ENCODE assay signal across 20 cellular contexts in the genomic region with DNA sequence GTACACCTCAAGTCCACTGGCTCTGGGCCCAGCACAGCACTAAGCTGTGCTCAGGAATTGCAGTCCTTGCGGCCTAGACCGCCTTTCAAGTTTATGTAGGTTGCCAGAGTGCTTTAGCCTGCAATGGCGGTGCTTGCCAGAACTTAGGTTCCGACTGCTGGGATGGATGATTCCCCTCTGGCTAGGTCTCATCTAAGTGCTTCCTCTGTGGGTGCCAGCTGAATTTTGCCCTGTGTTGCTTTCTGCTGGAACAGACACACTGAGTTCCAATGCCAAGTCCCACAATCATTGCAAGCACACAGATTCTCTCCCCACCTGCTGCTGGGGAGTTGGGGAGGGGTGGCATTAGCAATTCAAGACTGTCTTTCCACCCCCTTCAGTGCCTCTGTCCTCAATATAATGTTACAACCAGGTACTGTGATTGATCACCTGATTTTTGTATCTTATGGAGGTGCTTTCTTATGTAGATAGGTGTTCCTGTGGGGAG.
DNase-seq lines count a peak whose midpoint lies in the region; ATAC-seq, FAIRE-seq and TF ChIP-seq lines count a peak whose summit lies in the region.
"Had no signal": no experiment of that assay in that cellular context is flagged by ENCODE, and none has a peak within 500 bp of the region (broad histone marks: within the 10 kb centered on the region; RNA-seq: fewer than 3 reads in every experiment).

No MANE protein-coding gene starts in this region.

- H3K56ac ChIP-seq in H1 (replicated peaks; ENCODE audit: insufficient read length, low read depth, low read length), result peak overlapping the region; percentile 23

- H3K4me3 Mint-ChIP-seq in stimulated activated effector memory CD8-positive, alpha-beta T cell treated with anti-CD3 and anti-CD28 coated beads, Interleukin-12 subunit alpha, Interleukin-12 subunit beta, amount 100 ng/mL, for 72 hours, result no peak overlapping the region

- H3K9me3 Mint-ChIP-seq in stimulated activated effector memory CD8-positive, alpha-beta T cell treated with anti-CD3 and anti-CD28 coated beads, Interleukin-12 subunit alpha, Interleukin-12 subunit beta, amount 100 ng/mL, for 72 hours, result peaks cover 11% of the 10 kb centered on the region

- CTCF ChIA-PET in H1 (lab: Charles Lee; ENCODE audit: partially characterized antibody), result interaction anchor here (1.2 to 1.7 kb wide), 2 partner anchors 45 to 65 kb away, joined by 5 to 7 read pairs; no protein-coding TSS in a partner anchor
- CTCF ChIA-PET in mammary epithelial cell (lab: Charles Lee; ENCODE audit: low non-redundant PET), result no interaction called here

- H4K8ac ChIP-seq in H1 (ENCODE audit: extremely low read depth, insufficient read depth, low read length), result peak overlapping the region; percentile 47; the same call in 1 of the 2 replicates

- peak overlapping the region; percentile 96 for H2BK5ac ChIP-seq in H1 (ENCODE audit: low read depth, low read length)

- H2BK120ac ChIP-seq in H1 (replicated peaks; ENCODE audit: low read depth, low read length), result peak overlapping the region; percentile 80

- peak in 1 of 2 experiments; percentile 62; a peak in 1 of 3 replicates for TF ChIP-seq EP300 in H1 (IDR thresholded peaks at IDR 0.05; ENCODE audit: borderline replicate concordance in 1 of 2, low read depth in 2 of 2, low read length in 2 of 2)

- H3K27ac Mint-ChIP-seq in stimulated activated effector memory CD8-positive, alpha-beta T cell treated with anti-CD3 and anti-CD28 coated beads, Interleukin-12 subunit alpha, Interleukin-12 subunit beta, amount 100 ng/mL, for 72 hours, result no peak overlapping the region

- intact Hi-C loops in mammary epithelial cell (cut with micrococcal nuclease), result no loop called here

- H2AFZ ChIP-seq in H1 (ENCODE audit: low read length), result no peak overlapping the region
- H2AFZ ChIP-seq in mammary epithelial cell (ENCODE audit: low read depth, low read length), result no peak overlapping the region
- H2AFZ ChIP-seq in osteoblast (ENCODE audit: low read length), result no peak overlapping the region

- TF ChIP-seq CTCF in H1 (IDR thresholded peaks at IDR 0.05; ENCODE audit: control extremely low read depth in 1 of 3, insufficient read depth in 1 of 3, low read depth in 1 of 3, low read length in 3 of 3), result no peak
- no peak for TF ChIP-seq CTCF in mammary epithelial cell (conservative IDR thresholded peaks at IDR 0.05 in 1 of 2, IDR thresholded peaks at IDR 0.05 in 1 of 2; ENCODE audit: extremely low read depth in 1 of 2, insufficient read depth in 1 of 2, low read depth in 1 of 2, low read length in 2 of 2)
- TF ChIP-seq CTCF in osteoblast (IDR thresholded peaks at IDR 0.05; ENCODE audit: extremely low read depth, low read depth, low read length), result no peak

- H3K9me3 ChIP-seq in HUES48 (ENCODE audit: control insufficient read depth, insufficient read depth, low read length) (peaks cover 20% of the 10 kb centered on the region), H1 (ENCODE audit: insufficient read depth in 2 of 2, low read depth in 1 of 2, low read length in 1 of 2) (peaks cover 9 to 16% of the 10 kb centered on the region in 2 experiments; a peak in 3 of 4 replicates), iPS-18a (ENCODE audit: control insufficient read depth, low read depth, low read length) (peaks cover 10% of the 10 kb centered on the region), mammary epithelial cell (replicated peaks; ENCODE audit: insufficient read depth, low read length) (no peaks in the 10 kb centered on the region), osteoblast (ENCODE audit: low read depth, low read length) (no peaks in the 10 kb centered on the region)
- H3K9me3 ChIP-seq: BE2C, SJCRH30 had no signal

- H4K5ac ChIP-seq in H1 (ENCODE audit: insufficient read length, low read depth, low read length), result peak overlapping the region; percentile 91

- H2AK5ac ChIP-seq in H1 (ENCODE audit: low read depth, low read length), result peak overlapping the region; percentile 91

- FAIRE-seq in H1 (lab: Jason Lieb, UNC), result peak; percentile 94
- FAIRE-seq: GM12891 had no signal

- peak; percentile 32 to 37; a peak in 2 of 3 replicates for TF ChIP-seq POLR2A in H1 (IDR thresholded peaks at IDR 0.05; ENCODE audit: control extremely low read depth in 1 of 2, low read depth in 2 of 2, low read length in 2 of 2)

- peak overlapping the region; percentile 88; the same call in 1 of the 2 replicates for H2BK20ac ChIP-seq in H1 (ENCODE audit: low read length)

- TF ChIP-seq RAD21 in H1 (IDR thresholded peaks at IDR 0.05 in 1 of 2, conservative IDR thresholded peaks at IDR 0.05 in 1 of 2; ENCODE audit: low read depth in 2 of 2, low read length in 2 of 2), result no peak

- WGBS in H1 (ENCODE audit: extremely low coverage in 1 of 2, insufficient coverage in 1 of 2, insufficient read length in 1 of 2, insufficient replicate concordance in 2 of 2, low coverage in 1 of 2, low lambda C conversion rate in 2 of 2, missing lambda C conversion rate in 1 of 2), 2 experiments, result 71% methylated on average over 4 of the region's 4 CpGs; no CpG with 5 or more reads in 1 of the 2 experiments
- WGBS in mammary epithelial cell (ENCODE audit: low coverage, missing lambda C conversion rate), result 40% methylated on average over 1 of the region's 4 CpGs

- H3K14ac ChIP-seq in H1 (ENCODE audit: insufficient read length), result no peak overlapping the region

- no peaks in the 10 kb centered on the region for H3K4me1 Mint-ChIP-seq in stimulated activated effector memory CD8-positive, alpha-beta T cell treated with anti-CD3 and anti-CD28 coated beads, Interleukin-12 subunit alpha, Interleukin-12 subunit beta, amount 100 ng/mL, for 72 hours

- peaks cover 4% of the 10 kb centered on the region; the same call in 1 of the 2 replicates for H3K79me1 ChIP-seq in H1 (ENCODE audit: low read depth, low read length)

- DNase-seq in H1 (ENCODE audit: low read depth in 1 of 2, low spot score in 2 of 2) (peak in 1 of 2 experiments; percentile 47), mammary epithelial cell (no peak), DMS 273 (lab: John Stamatoyannopoulos, UW; ENCODE audit: unreplicated experiment) (no peak), NCI-H1436 (lab: John Stamatoyannopoulos, UW) (no peak), osteoblast (ENCODE audit: insufficient read length, low spot score, missing footprints) (no peak)
- DNase-seq in stimulated activated effector memory CD8-positive, alpha-beta T cell treated with anti-CD3 and anti-CD28 coated beads, Interleukin-12 subunit alpha, Interleukin-12 subunit beta, amount 100 ng/mL, for 72 hours (ENCODE audit: low spot score in 2 of 2), result no peak
- DNase-seq: BE2C; DMS79 treated with DMSO at 0.1 percent for 48 hours; Kasumi-1; NCI-H1417; NCI-H187; NCI-H510A treated with DMSO at 0.1 percent for 48 hours; NCI-H748 treated with DMSO at 0.1 percent for 48 hours; NK-92 treated with Interleukin-12 subunit alpha and Interleukin-12 subunit beta, amount 100 ng/mL, for 24 hours; SJCRH30 had no signal

- no peaks in the 10 kb centered on the region for H3K23me2 ChIP-seq in H1 (ENCODE audit: low read depth, low read length)

- H3K4ac ChIP-seq in H1 (replicated peaks; ENCODE audit: insufficient read length, low read depth, low read length), result peak overlapping the region; percentile 28

- H3K27ac ChIP-seq in HUES48 (ENCODE audit: low read depth, low read length) (peak overlapping the region; percentile 82), H1 (ENCODE audit: low read depth, low read length) (peak overlapping the region; percentile 86), iPS-18a (ENCODE audit: low read length) (peak overlapping the region; percentile 93), mammary epithelial cell (ENCODE audit: insufficient read depth, low read depth, low read length) (no peak overlapping the region), osteoblast (ENCODE audit: low read depth, low read length) (no peak overlapping the region)
- H3K27ac ChIP-seq: SJCRH30 had no signal

- H4K20me1 ChIP-seq in H1 (replicated peaks in 1 of 2; ENCODE audit: control insufficient read depth in 1 of 2, insufficient read depth in 2 of 2, low read length in 2 of 2) (no peaks in the 10 kb centered on the region), mammary epithelial cell (ENCODE audit: insufficient read depth, low read length) (no peaks in the 10 kb centered on the region), osteoblast (ENCODE audit: insufficient read depth, low read length) (no peaks in the 10 kb centered on the region)

- H4K91ac ChIP-seq in H1 (replicated peaks; ENCODE audit: insufficient read length, low read length), result peak overlapping the region; percentile 92

- peak overlapping the region; percentile 98 for H2BK12ac ChIP-seq in H1 (ENCODE audit: low read depth, low read length)

- POLR2A ChIA-PET in H1 (lab: Charles Lee; ENCODE audit: partially characterized antibody), result interaction anchor here (0.9 to 6.2 kb wide), 11 partner anchors 9 to 162 kb away, joined by 3 to 35 read pairs (median 4); no protein-coding TSS in a partner anchor

- H3K9ac ChIP-seq in HUES48 (ENCODE audit: low read depth, low read length), result peak overlapping the region; percentile 10
- H3K9ac ChIP-seq in H1 (replicated peaks in 1 of 4; ENCODE audit: extremely low read depth in 1 of 4, low read depth in 3 of 4, low read length in 3 of 4), result peak overlapping the region in 1 of 4 experiments; percentile 34; a peak in 2 of 7 replicates
- peak overlapping the region; percentile 47 for H3K9ac ChIP-seq in iPS-18a (ENCODE audit: low read length)
- H3K9ac ChIP-seq in mammary epithelial cell (ENCODE audit: insufficient read depth, low read length), result no peak overlapping the region

- H3K4me1 ChIP-seq in HUES48 (ENCODE audit: control insufficient read depth, insufficient read depth, low read length) (peaks cover 50% of the 10 kb centered on the region), H1 (replicated peaks in 1 of 4; ENCODE audit: control insufficient read depth in 3 of 4, insufficient read depth in 4 of 4, low read length in 3 of 4) (peaks cover 14 to 31% (median 21%) of the 10 kb centered on the region in 4 experiments), iPS-18a (ENCODE audit: control insufficient read depth, low read depth, low read length) (peaks cover 43% of the 10 kb centered on the region), mammary epithelial cell (ENCODE audit: insufficient read depth, low read length) (no peaks in the 10 kb centered on the region), osteoblast (ENCODE audit: insufficient read depth, low read length) (no peaks in the 10 kb centered on the region)
- H3K4me1 ChIP-seq: BE2C, SJCRH30 had no signal

- in situ Hi-C loops in mammary epithelial cell (cut with MboI; ENCODE audit: low sequenced_read_pairs in 2 of 2), result no loop called here

- no peak overlapping the region for H3K23ac ChIP-seq in H1 (ENCODE audit: insufficient read length)

- no peaks in the 10 kb centered on the region for H3K36me3 Mint-ChIP-seq in stimulated activated effector memory CD8-positive, alpha-beta T cell treated with anti-CD3 and anti-CD28 coated beads, Interleukin-12 subunit alpha, Interleukin-12 subunit beta, amount 100 ng/mL, for 72 hours

- dilution Hi-C loops in mammary epithelial cell (cut with HindIII; ENCODE audit: low sequenced_read_pairs), result no loop called here

- ATAC-seq in stimulated activated effector memory CD8-positive, alpha-beta T cell treated with anti-CD3 and anti-CD28 coated beads, Interleukin-12 subunit alpha, Interleukin-12 subunit beta, amount 100 ng/mL, for 72 hours, result peak; percentile 16
- ATAC-seq: HCT116, Panc1 had no signal

- no peaks in the 10 kb centered on the region for H3K27me3 ChIP-seq in HUES48 (ENCODE audit: control insufficient read depth, insufficient read depth, low read length)
- H3K27me3 ChIP-seq in H1 (replicated peaks in 1 of 4; ENCODE audit: control insufficient read depth in 3 of 4, extremely low read depth in 1 of 4, insufficient read depth in 3 of 4, low read length in 3 of 4), result no peaks in the 10 kb centered on the region
- H3K27me3 ChIP-seq in iPS-18a (ENCODE audit: control insufficient read depth, insufficient read depth, low read length), result no peaks in the 10 kb centered on the region
- H3K27me3 ChIP-seq in mammary epithelial cell (ENCODE audit: insufficient read depth, low read length), result no peaks in the 10 kb centered on the region
- H3K27me3 ChIP-seq in osteoblast (ENCODE audit: insufficient read depth, low read length), result no peaks in the 10 kb centered on the region
- H3K27me3 ChIP-seq: BE2C, SJCRH30 had no signal

- H3K79me2 ChIP-seq in H1 (ENCODE audit: control insufficient read depth in 1 of 2, insufficient read depth in 2 of 2, low read length in 2 of 2) (peaks cover 0 to 81% of the 10 kb centered on the region in 2 experiments; a peak in 3 of 4 replicates), mammary epithelial cell (ENCODE audit: insufficient read depth, low read length) (no peaks in the 10 kb centered on the region), osteoblast (ENCODE audit: insufficient read depth, low read length) (no peaks in the 10 kb centered on the region)

- peak overlapping the region; percentile 61 for H2BK15ac ChIP-seq in H1 (ENCODE audit: low read length)

- peaks cover 6% of the 10 kb centered on the region; the same call in 1 of the 2 replicates for H3K36me3 ChIP-seq in HUES48 (ENCODE audit: control insufficient read depth, insufficient read depth, low read length)
- H3K36me3 ChIP-seq in H1 (ENCODE audit: control insufficient read depth in 2 of 4, insufficient read depth in 4 of 4, low read length in 3 of 4), result peaks cover 0 to 7% (median 3%) of the 10 kb centered on the region in 4 experiments; a peak in 3 of 8 replicates
- H3K36me3 ChIP-seq in iPS-18a (ENCODE audit: control insufficient read depth, low read depth, low read length), result no peaks in the 10 kb centered on the region
- no peaks in the 10 kb centered on the region for H3K36me3 ChIP-seq in mammary epithelial cell (ENCODE audit: insufficient read depth, low read length)
- no peaks in the 10 kb centered on the region for H3K36me3 ChIP-seq in osteoblast (ENCODE audit: insufficient read depth, low read length)
- H3K36me3 ChIP-seq: BE2C, SJCRH30 had no signal

- H3K4me2 ChIP-seq in H1 (ENCODE audit: insufficient read depth in 1 of 2, low read depth in 2 of 2, low read length in 2 of 2) (peak overlapping the region; percentile 47 to 51), mammary epithelial cell (ENCODE audit: insufficient read depth, low read depth, low read length) (no peak overlapping the region), osteoblast (ENCODE audit: insufficient read depth, low read length) (no peak overlapping the region)

- 0 out of 2 replicates have a peak overlapping the region, but pooled peaks have one; percentile 5 for H3K4me3 ChIP-seq in HUES48 (ENCODE audit: low read depth, low read length)
- H3K4me3 ChIP-seq in H1 (ENCODE audit: extremely low read depth in 1 of 4, insufficient read depth in 2 of 4, low read depth in 3 of 4, low read length in 4 of 4), result peak overlapping the region in 1 of 4 experiments; percentile 14; a peak in 1 of 8 replicates
- peak overlapping the region; percentile 18 for H3K4me3 ChIP-seq in iPS-18a (ENCODE audit: low read length)
- no peak overlapping the region for H3K4me3 ChIP-seq in mammary epithelial cell (replicated peaks in 1 of 3; ENCODE audit: insufficient read depth in 1 of 3, low read depth in 2 of 3, low read length in 3 of 3)
- no peak overlapping the region for H3K4me3 ChIP-seq in osteoblast (ENCODE audit: insufficient read depth, low read length)
- H3K4me3 ChIP-seq: SJCRH30 had no signal

- BruUV-seq in mammary epithelial cell (replicated peaks; lab: Mats Ljungman, UMichigan), result no TSS peak

- H3K18ac ChIP-seq in H1 (ENCODE audit: extremely low read depth, low read length), result peak overlapping the region; percentile 93

Comparison
In these comparisons a context has a peak if more than half of its experiments do, and no peak if none do; other contexts are left out.
1. H3K27ac ChIP-seq: peak in HUES48 (single experiment), H1 (single experiment) and iPS-18a (single experiment); none in mammary epithelial cell (single experiment) and osteoblast (single experiment).
2. H3K4me3 ChIP-seq: peak in HUES48 (single experiment) and iPS-18a (single experiment); none in mammary epithelial cell (0 of 3) and osteoblast (single experiment).
3. H3K4me2 ChIP-seq: peak in H1 (2 of 2); none in mammary epithelial cell (single experiment) and osteoblast (single experiment).